In genomic region chr2:25817630-25818029, GRCh38 we compare ENCODE assay signal across 10 cellular contexts.
A peak's percentile ranks its signal among the peaks of the same experiment; 100 is the strongest.
DNase-seq lines count a peak whose midpoint lies in the region; ATAC-seq and TF ChIP-seq lines count a peak whose summit lies in the region.
"Had no signal": no experiment of that assay in that cellular context is flagged by ENCODE, and none has a peak within 500 bp of the region (broad histone marks: within the 10 kb centered on the region; RNA-seq: fewer than 3 reads in every experiment).

No MANE protein-coding gene starts in this region.

- no peak for DNase-seq in activated naive CD4-positive, alpha-beta T cell treated with anti-CD3 and anti-CD28 coated beads, Interleukin-2, amount 50 U/mL, for 16 hours
- DNase-seq in stimulated activated naive CD8-positive, alpha-beta T cell treated with anti-CD3 and anti-CD28 coated beads, Interleukin-15, amount 100 ng/mL, for 72 hours: peak; percentile 32 to 49
- no peak for DNase-seq in left cardiac atrium
- no peak for DNase-seq in NCI-H1930 (lab: John Stamatoyannopoulos, UW)
- DNase-seq: NCI-H345 had no signal

- no peaks in the 10 kb centered on the region for H4K20me1 ChIP-seq in OCI-LY3 (ENCODE audit: insufficient read depth, low read length)

- no peak overlapping the region for H3K4me2 ChIP-seq in OCI-LY3 (ENCODE audit: low read length)

- no peak for TF ChIP-seq CTCF in OCI-LY3 (IDR thresholded peaks at IDR 0.05; ENCODE audit: low read depth, low read length)

- no peak overlapping the region for H3K9ac ChIP-seq in OCI-LY3 (ENCODE audit: low read length)

- no peaks in the 10 kb centered on the region for H3K9me3 ChIP-seq in OCI-LY3 (ENCODE audit: insufficient read depth, low read length)

- peaks cover 3% of the 10 kb centered on the region for H3K9me3 Mint-ChIP-seq in activated naive CD4-positive, alpha-beta T cell treated with anti-CD3 and anti-CD28 coated beads, Interleukin-2, amount 50 U/mL, for 24 hours
- H3K9me3 Mint-ChIP-seq in stimulated activated naive CD8-positive, alpha-beta T cell treated with anti-CD3 and anti-CD28 coated beads, Interleukin-15, amount 100 ng/mL, for 72 hours: no peaks in the 10 kb centered on the region

- H3K36me3 ChIP-seq in OCI-LY3 (replicated peaks; ENCODE audit: low read depth, low read length): peaks cover 2% of the 10 kb centered on the region

- H3K27me3 ChIP-seq in OCI-LY3 (ENCODE audit: low read depth, low read length): no peaks in the 10 kb centered on the region

- H3K4me3 Mint-ChIP-seq in activated naive CD4-positive, alpha-beta T cell treated with anti-CD3 and anti-CD28 coated beads, Interleukin-2, amount 50 U/mL, for 24 hours: peak overlapping the region; percentile 11
- H3K4me3 Mint-ChIP-seq in stimulated activated naive CD8-positive, alpha-beta T cell treated with anti-CD3 and anti-CD28 coated beads, Interleukin-15, amount 100 ng/mL, for 72 hours: peak overlapping the region; percentile 51 to 52
- H3K4me3 Mint-ChIP-seq: WTC11 had no signal

- ATAC-seq in GM21825 (IDR thresholded peaks at IDR 0.05; ENCODE audit: unreplicated experiment) (peak; percentile 73), left cardiac atrium (no peak), HG03571 (IDR thresholded peaks at IDR 0.05; ENCODE audit: unreplicated experiment) (no peak)
- peak; percentile 98 for ATAC-seq in stimulated activated naive CD8-positive, alpha-beta T cell treated with anti-CD3 and anti-CD28 coated beads, Interleukin-15, amount 100 ng/mL, for 72 hours
- ATAC-seq: WTC11 had no signal

- H3K4me1 Mint-ChIP-seq in activated naive CD4-positive, alpha-beta T cell treated with anti-CD3 and anti-CD28 coated beads, Interleukin-2, amount 50 U/mL, for 24 hours: peaks cover 77% of the 10 kb centered on the region
- peaks cover 75% of the 10 kb centered on the region for H3K4me1 Mint-ChIP-seq in stimulated activated naive CD8-positive, alpha-beta T cell treated with anti-CD3 and anti-CD28 coated beads, Interleukin-15, amount 100 ng/mL, for 72 hours

- H3K27me3 Mint-ChIP-seq in activated naive CD4-positive, alpha-beta T cell treated with anti-CD3 and anti-CD28 coated beads, Interleukin-2, amount 50 U/mL, for 24 hours: no peaks in the 10 kb centered on the region
- no peaks in the 10 kb centered on the region for H3K27me3 Mint-ChIP-seq in stimulated activated naive CD8-positive, alpha-beta T cell treated with anti-CD3 and anti-CD28 coated beads, Interleukin-15, amount 100 ng/mL, for 72 hours

- H3K4me1 ChIP-seq in OCI-LY3 (ENCODE audit: low read length): peaks cover 11% of the 10 kb centered on the region

- peak overlapping the region; percentile 1 for H3K27ac Mint-ChIP-seq in activated naive CD4-positive, alpha-beta T cell treated with anti-CD3 and anti-CD28 coated beads, Interleukin-2, amount 50 U/mL, for 24 hours
- H3K27ac Mint-ChIP-seq in stimulated activated naive CD8-positive, alpha-beta T cell treated with anti-CD3 and anti-CD28 coated beads, Interleukin-15, amount 100 ng/mL, for 72 hours: peak overlapping the region in 1 of 2 donors; percentile 4
- H3K27ac Mint-ChIP-seq: WTC11 had no signal

- peaks cover 12% of the 10 kb centered on the region for H3K36me3 Mint-ChIP-seq in activated naive CD4-positive, alpha-beta T cell treated with anti-CD3 and anti-CD28 coated beads, Interleukin-2, amount 50 U/mL, for 24 hours

- peaks cover 8% of the 10 kb centered on the region; the same call in 1 of the 2 replicates for H3K79me2 ChIP-seq in OCI-LY3 (ENCODE audit: low read length)

- no peak overlapping the region for H3K4me3 ChIP-seq in OCI-LY3 (ENCODE audit: low read length)

- H3K27ac ChIP-seq in OCI-LY3 (ENCODE audit: low read length): peak overlapping the region; percentile 27; the same call in 1 of the 2 replicates

- intact Hi-C loops in left cardiac atrium (cut with DNase I): no loop called here

- H2AFZ ChIP-seq in OCI-LY3 (ENCODE audit: low read depth, low read length): no peak overlapping the region

Comparison
In these comparisons a context has a peak if more than half of its experiments do, and no peak if none do; other contexts are left out.
1. DNase-seq: peak in stimulated activated naive CD8-positive, alpha-beta T cell treated with anti-CD3 and anti-CD28 coated beads, Interleukin-15, amount 100 ng/mL, for 72 hours (2 of 2); none in activated naive CD4-positive, alpha-beta T cell treated with anti-CD3 and anti-CD28 coated beads, Interleukin-2, amount 50 U/mL, for 16 hours (single experiment), left cardiac atrium (single experiment) and NCI-H1930 (0 of 2).
2. ATAC-seq: peak in GM21825 (single experiment) and stimulated activated naive CD8-positive, alpha-beta T cell treated with anti-CD3 and anti-CD28 coated beads, Interleukin-15, amount 100 ng/mL, for 72 hours (single experiment); none in left cardiac atrium (0 of 2) and HG03571 (single experiment).